In the genomic region with DNA sequence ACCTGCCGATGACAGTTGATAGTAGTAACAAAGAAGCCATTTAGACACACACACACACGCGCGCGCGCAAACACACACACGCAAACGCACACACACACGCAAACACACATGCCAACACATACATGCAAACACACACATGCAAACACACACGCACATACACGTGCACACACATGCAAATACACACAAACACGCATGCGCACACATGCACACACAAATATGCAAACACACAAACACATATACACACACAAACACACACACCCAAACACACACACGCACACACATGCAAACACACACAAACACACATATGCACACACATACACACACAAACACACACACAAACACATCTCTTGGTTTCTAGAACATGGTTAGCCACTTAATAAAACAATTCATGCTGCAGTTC, we compare ENCODE assay signal across 22 cellular contexts.
"Had no signal": no experiment of that assay in that cellular context is flagged by ENCODE, and none has a peak within 500 bp of the region (broad histone marks: within the 10 kb centered on the region; RNA-seq: fewer than 3 reads in every experiment).

No MANE protein-coding gene starts in this region.

- H3K4me1 Mint-ChIP-seq: central memory CD8-positive, alpha-beta T cell had no signal

- H3K9me3 Mint-ChIP-seq: central memory CD8-positive, alpha-beta T cell had no signal

- H3K27ac ChIP-seq: KMS-11, SK-N-MC, WERI-Rb-1 had no signal

- H3K4me3 Mint-ChIP-seq: activated CD8-positive, alpha-beta T cell treated with anti-CD3 and anti-CD28 coated beads, Interleukin-2, amount 10 ng/mL, durations not matched to agents 7 days and 5 days; central memory CD8-positive, alpha-beta T cell had no signal

- H3K9me3 ChIP-seq: MG63 had no signal

- H3K9ac ChIP-seq: KMS-11 had no signal

- DNase-seq: activated CD4-positive, alpha-beta T cell treated with anti-CD3 and anti-CD28 coated beads for 4 hours; activated CD8-positive, alpha-beta memory T cell treated with anti-CD3 and anti-CD28 coated beads, Interleukin-2, amount 50 U/mL, for 48 hours; activated CD8-positive, alpha-beta T cell treated with anti-CD3 and anti-CD28 coated beads, Interleukin-2, amount 10 ng/mL, durations not matched to agents 7 days and 5 days; activated naive CD4-positive, alpha-beta T cell treated with anti-CD3 and anti-CD28 coated beads, Interleukin-2, amount 50 U/mL, for 16 hours; activated T-cell treated with anti-CD3 and anti-CD28 coated beads, Interleukin-2, amount 50 U/mL, for 1 hour; aorta; MG63; MV-4-11; NCI-H1092 treated with DMSO at 0.1 percent for 48 hours; NCI-H1417 treated with DMSO at 0.1 percent for 48 hours; NCI-H1694; NCI-H2029; NCI-H2107; NCI-H2171 treated with DMSO at 0.1 percent for 48 hours; NCI-H226; NCI-H82; T-helper 1 cell; WERI-Rb-1 had no signal

- H3K4me2 ChIP-seq: KMS-11 had no signal

- H3K27ac Mint-ChIP-seq: activated CD8-positive, alpha-beta T cell treated with anti-CD3 and anti-CD28 coated beads, Interleukin-2, amount 10 ng/mL, durations not matched to agents 7 days and 5 days had no signal

- H3K27me3 ChIP-seq: MG63 had no signal

- H3K4me3 ChIP-seq: MG63, SK-N-MC had no signal

- ATAC-seq: activated CD4-positive, CD25-positive, alpha-beta regulatory T cell treated with anti-CD3 and anti-CD28 coated beads, Interleukin-2, amount 50 U/mL, for 24 hours; activated CD8-positive, alpha-beta T cell treated with anti-CD3 and anti-CD28 coated beads, Interleukin-2, amount 10 ng/mL, durations not matched to agents 7 days and 5 days had no signal
